In genomic region chr7:40551685-40552576, GRCh38 we compare ENCODE assay signal across 1 cellular context.
TF ChIP-seq lines count a peak whose summit lies in the region.

No MANE protein-coding gene starts in this region.

TF ChIP-seq in K562, 482 proteins besides CTCF, POLR2A, EP300 and RAD21 (continued from another document and continues in another):
- TF ChIP-seq MGA (IDR thresholded peaks at IDR 0.05) = no peak
- TF ChIP-seq FOXJ3 (CRISPR knock-in tag; IDR thresholded peaks at IDR 0.05) = no peak
- peak; percentile 89 for TF ChIP-seq C11orf30 (IDR thresholded peaks at IDR 0.05; ENCODE audit: low read depth)
- no peak for TF ChIP-seq ZNF134 (CRISPR knock-in tag; conservative IDR thresholded peaks at IDR 0.05)
- TF ChIP-seq DPF2 (IDR thresholded peaks at IDR 0.05) = 0 out of 2 replicates have a peak, but pooled peaks have one; percentile 26
- no peak for TF ChIP-seq TAL1 (IDR thresholded peaks at IDR 0.05)
- no peak for TF ChIP-seq NCOA4 (IDR thresholded peaks at IDR 0.05; ENCODE audit: partially characterized antibody)
- no peak for TF ChIP-seq ZBTB12 (CRISPR knock-in tag; IDR thresholded peaks at IDR 0.05)
- TF ChIP-seq POLR2H (tag; IDR thresholded peaks at IDR 0.05; ENCODE audit: low read depth) = no peak
- TF ChIP-seq ZNF347 (CRISPR knock-in tag; IDR thresholded peaks at IDR 0.05; ENCODE audit: low read depth) = no peak
- 0 out of 2 replicates have a peak, but pooled peaks have one; percentile 41 for TF ChIP-seq ZNF324 (CRISPR knock-in tag; IDR thresholded peaks at IDR 0.05)
- TF ChIP-seq RUNX1 (IDR thresholded peaks at IDR 0.05; ENCODE audit: low read depth) = no peak
- no peak for TF ChIP-seq MIER1 (IDR thresholded peaks at IDR 0.05; ENCODE audit: low read depth)
- no peak for TF ChIP-seq ZNF165 (CRISPR knock-in tag; IDR thresholded peaks at IDR 0.05; ENCODE audit: borderline replicate concordance)
- no peak for TF ChIP-seq YY1 (IDR thresholded peaks at IDR 0.05; ENCODE audit: borderline replicate concordance in 1 of 3, control insufficient read depth in 1 of 3, extremely low read depth in 1 of 3, insufficient read depth in 3 of 3, insufficient read length in 1 of 3, insufficient replicate concordance in 2 of 3, low read depth in 1 of 3, low read length in 2 of 3)
- no peak for TF ChIP-seq NUFIP1 (IDR thresholded peaks at IDR 0.05; ENCODE audit: partially characterized antibody)
- no peak for TF ChIP-seq ZNF436 (CRISPR knock-in tag; IDR thresholded peaks at IDR 0.05)
- no peak for TF ChIP-seq TOE1 (IDR thresholded peaks at IDR 0.05; ENCODE audit: borderline replicate concordance)
- TF ChIP-seq TOE1 (CRISPR knock-in tag; IDR thresholded peaks at IDR 0.05; ENCODE audit: borderline replicate concordance, low read depth) = no peak
- no peak for TF ChIP-seq CBX8 (IDR thresholded peaks at IDR 0.05; ENCODE audit: borderline replicate concordance, extremely low read depth, low read depth, low read length, poor library complexity, severe bottlenecking)
- TF ChIP-seq ETS2 (tag; IDR thresholded peaks at IDR 0.05; ENCODE audit: borderline replicate concordance, poor library complexity, severe bottlenecking) = no peak
- TF ChIP-seq CREM (IDR thresholded peaks at IDR 0.05; ENCODE audit: low read depth) = no peak; the same call in 1 of the 2 replicates
- TF ChIP-seq KDM4B (IDR thresholded peaks at IDR 0.05; ENCODE audit: borderline replicate concordance in 2 of 2, low read depth in 1 of 2) = no peak
- no peak for TF ChIP-seq NR2C2 (CRISPR knock-in tag; IDR thresholded peaks at IDR 0.05)
- peak; percentile 93 for TF ChIP-seq NR2C2 (tag; IDR thresholded peaks at IDR 0.05)
- no peak for TF ChIP-seq PRDM10 (IDR thresholded peaks at IDR 0.05; ENCODE audit: partially characterized antibody)
- no peak for TF ChIP-seq ZNF23 (CRISPR knock-in tag; IDR thresholded peaks at IDR 0.05)
- no peak for TF ChIP-seq OTX1 (CRISPR knock-in tag; IDR thresholded peaks at IDR 0.05)
- TF ChIP-seq LCOR (CRISPR knock-in tag; IDR thresholded peaks at IDR 0.05) = no peak
- no peak for TF ChIP-seq ZNF586 (CRISPR knock-in tag; conservative IDR thresholded peaks at IDR 0.05)
- TF ChIP-seq TCF7 (IDR thresholded peaks at IDR 0.05; ENCODE audit: borderline replicate concordance) = no peak
- TF ChIP-seq CBX2 (IDR thresholded peaks at IDR 0.05; ENCODE audit: insufficient read depth, low read length, poor library complexity, severe bottlenecking) = no peak
- no peak for TF ChIP-seq LARP7 (IDR thresholded peaks at IDR 0.05)
- TF ChIP-seq ZNF695 (CRISPR knock-in tag; IDR thresholded peaks at IDR 0.05) = no peak
- TF ChIP-seq TCF3 (CRISPR knock-in tag; IDR thresholded peaks at IDR 0.05) = peak; percentile 10; the same call in 1 of the 2 replicates
- TF ChIP-seq MBD1 (CRISPR knock-in tag; IDR thresholded peaks at IDR 0.05) = no peak
- TF ChIP-seq HSF4 (CRISPR knock-in tag; IDR thresholded peaks at IDR 0.05; ENCODE audit: borderline replicate concordance) = no peak
- 0 out of 4 replicates have a peak, but pooled peaks of 1 of the 2 experiments have one; percentile 48 for TF ChIP-seq FOXK2 (conservative IDR thresholded peaks at IDR 0.05 in 1 of 2, IDR thresholded peaks at IDR 0.05 in 1 of 2; ENCODE audit: low read depth in 2 of 2)
- TF ChIP-seq NEUROD1 (IDR thresholded peaks at IDR 0.05; ENCODE audit: borderline replicate concordance, low read depth, low read length, partially characterized antibody) = no peak
- no peak for TF ChIP-seq KLF6 (CRISPR knock-in tag; IDR thresholded peaks at IDR 0.05; ENCODE audit: borderline replicate concordance)
- TF ChIP-seq ZNF518B (CRISPR knock-in tag; IDR thresholded peaks at IDR 0.05) = no peak
- TF ChIP-seq GTF2F1 (IDR thresholded peaks at IDR 0.05; ENCODE audit: low read depth, low read length) = no peak
- no peak for TF ChIP-seq ZNF239 (CRISPR knock-in tag; IDR thresholded peaks at IDR 0.05)
- no peak for TF ChIP-seq ZBTB8A (IDR thresholded peaks at IDR 0.05; ENCODE audit: partially characterized antibody)
- no peak for TF ChIP-seq ERF (CRISPR knock-in tag; IDR thresholded peaks at IDR 0.05)
- TF ChIP-seq HDAC2 (IDR thresholded peaks at IDR 0.05) = no peak
- TF ChIP-seq HNRNPL (IDR thresholded peaks at IDR 0.05; ENCODE audit: low read depth, low read length) = no peak
